In the genomic region with DNA sequence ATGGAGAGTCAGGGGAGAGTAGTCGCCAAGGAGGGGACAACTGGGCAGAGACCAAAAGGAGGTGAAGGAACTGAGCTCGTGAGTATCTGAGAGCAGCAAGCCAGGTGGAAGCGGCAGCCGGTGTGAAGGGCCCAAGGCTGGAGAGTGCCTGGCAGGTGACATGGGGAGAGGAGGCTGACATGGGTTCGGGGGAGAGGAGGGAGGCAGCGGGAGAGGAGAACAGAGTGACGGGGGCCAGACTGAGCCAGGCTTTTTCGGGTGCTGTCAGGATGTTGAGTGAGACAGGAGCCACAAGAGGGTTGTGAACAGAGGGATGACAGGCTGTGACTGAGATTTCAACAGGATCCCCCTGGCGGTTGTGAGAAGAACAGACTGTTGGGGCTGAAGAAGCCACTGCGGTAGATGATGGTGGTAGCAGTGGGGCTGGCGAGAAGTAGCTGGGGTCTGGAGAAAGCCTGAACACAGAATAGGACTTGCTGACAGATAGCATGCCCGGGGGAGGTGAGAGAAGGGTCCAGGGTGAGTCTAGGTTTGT, we compare ENCODE assay signal across 7 cellular contexts. TPM values are rescaled to one million over a fixed set of nuclear protein-coding genes. Genes with fewer than 3 reads are reported as not detected.
DNase-seq lines count a peak whose midpoint lies in the region; ATAC-seq and TF ChIP-seq lines count a peak whose summit lies in the region.
"Had no signal": no experiment of that assay in that cellular context is flagged by ENCODE, and none has a peak within 500 bp of the region (broad histone marks: within the 10 kb centered on the region; RNA-seq: fewer than 3 reads in every experiment).

No MANE protein-coding gene starts in this region.

- H3K27ac ChIP-seq in HL-60 (replicated peaks), result no peak overlapping the region
- H3K27ac ChIP-seq: SK-N-MC had no signal

- peaks cover 23% of the 10 kb centered on the region for H3K4me1 Mint-ChIP-seq in neural crest cell

- H3K27ac Mint-ChIP-seq in neural crest cell (ENCODE audit: unreplicated experiment), result no peak overlapping the region

- no peak for ATAC-seq in GM19455 (IDR thresholded peaks at IDR 0.05; ENCODE audit: unreplicated experiment)

- in situ Hi-C loops in astrocyte of the cerebellum (cut with HindIII; ENCODE audit: low sequenced_read_pairs), result no loop called here

- peak overlapping the region; percentile 7 for H3K4me3 Mint-ChIP-seq in neural crest cell

- peaks cover 23% of the 10 kb centered on the region for H3K36me3 Mint-ChIP-seq in neural crest cell (ENCODE audit: low read depth)

- H3K27me3 Mint-ChIP-seq in neural crest cell (ENCODE audit: low read depth), result no peaks in the 10 kb centered on the region

- DNase-seq in HL-60 (ENCODE audit: low read depth in 1 of 2, low spot score in 1 of 2), result peak in 1 of 2 experiments; percentile 39
- no peak for DNase-seq in astrocyte of the cerebellum (ENCODE audit: low read depth)
- peak; percentile 18 for DNase-seq in neural crest cell (ENCODE audit: low read depth, low spot score)
- no peak for DNase-seq in NK-92 (lab: John Stamatoyannopoulos, UW; ENCODE audit: unreplicated experiment)
- no peak for DNase-seq in activated CD4-positive, CD25-positive, alpha-beta regulatory T cell (lab: John Stamatoyannopoulos, UW)

- H3K9me3 Mint-ChIP-seq in neural crest cell, result peaks cover 12% of the 10 kb centered on the region

- TF ChIP-seq CTCF in HL-60 (IDR thresholded peaks at IDR 0.05; ENCODE audit: insufficient read depth, low read length) (peak; percentile 55), astrocyte of the cerebellum (IDR thresholded peaks at IDR 0.05; ENCODE audit: low read depth, low read length, missing control alignments) (peak; percentile 53), neural crest cell (conservative IDR thresholded peaks at IDR 0.05) (peak; percentile 55)

- no peak overlapping the region for H3K4me3 ChIP-seq in HL-60 (replicated peaks; ENCODE audit: insufficient read depth, low read length)
- no peak overlapping the region for H3K4me3 ChIP-seq in astrocyte of the cerebellum (ENCODE audit: low read depth, low read length)
- H3K4me3 ChIP-seq: SK-N-MC had no signal

- H3K27me3 ChIP-seq in HL-60 (ENCODE audit: insufficient read depth, poor library complexity, severe bottlenecking), result no peaks in the 10 kb centered on the region

RNA-seq across cellular contexts. Expression of a gene that starts 5.7 kb away (rescaled TPM):
- 24.6 and 27.4 TPM in 2 replicates for total RNA-seq in neural crest cell

RNA-seq across cellular contexts. Expression of a gene that starts 14.4 kb away (rescaled TPM):
- 93.7 and 95.7 TPM in 2 replicates for total RNA-seq in neural crest cell

RNA-seq across cellular contexts. Expression of a gene that starts 14.9 kb away (rescaled TPM):
- total RNA-seq in neural crest cell, result 1.6 and 1.7 TPM in 2 replicates

RNA-seq across cellular contexts. Expression of a gene that starts 25.0 kb away (rescaled TPM):
- total RNA-seq in neural crest cell, result 4.5 and 4.9 TPM in 2 replicates
